In the genomic region with DNA sequence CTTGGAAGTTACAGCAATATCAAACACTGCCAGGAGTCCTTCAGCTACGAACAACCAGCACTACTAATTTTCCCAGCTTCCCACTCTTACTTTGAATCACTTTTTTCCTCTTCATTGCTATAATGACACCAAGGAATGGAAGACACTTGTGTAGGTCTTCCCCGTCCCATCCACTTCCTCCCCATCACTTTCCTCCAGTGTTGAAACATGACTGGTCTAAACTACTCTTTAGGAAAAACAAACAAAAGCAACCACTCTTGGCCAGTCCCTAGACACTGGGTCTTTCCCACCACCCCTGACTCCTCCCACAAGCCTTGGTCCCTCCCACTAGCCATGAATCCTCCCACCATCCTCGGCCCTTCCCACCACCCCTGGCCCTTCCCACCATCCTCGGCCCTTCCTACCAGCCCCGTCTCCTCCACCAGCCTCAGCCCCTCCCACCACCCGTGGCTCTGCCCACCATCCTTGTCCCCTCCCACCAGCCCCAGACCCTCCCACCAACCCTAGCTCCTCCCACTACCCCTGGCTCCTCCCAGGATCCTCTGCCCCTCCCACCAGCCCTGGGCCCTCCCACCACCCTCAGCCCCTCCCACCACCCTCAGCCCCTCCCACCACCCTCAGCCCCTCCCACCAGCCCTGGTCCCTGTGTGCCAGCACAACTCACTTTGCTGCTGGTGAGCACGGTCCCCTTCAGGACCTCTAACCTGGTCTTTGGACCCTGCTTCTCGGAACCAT, we compare ENCODE assay signal across 11 cellular contexts.
A peak's percentile ranks its signal among the peaks of the same experiment; 100 is the strongest.
DNase-seq lines count a peak whose midpoint lies in the region; ATAC-seq, FAIRE-seq and TF ChIP-seq lines count a peak whose summit lies in the region.
"Had no signal": no experiment of that assay in that cellular context is flagged by ENCODE, and none has a peak within 500 bp of the region (broad histone marks: within the 10 kb centered on the region; RNA-seq: fewer than 3 reads in every experiment).

No MANE protein-coding gene starts in this region.

- peaks cover 2% of the 10 kb centered on the region for H3K4me1 Mint-ChIP-seq in activated T-cell treated with anti-CD3 and anti-CD28 coated beads, Interleukin-2, amount 50 U/mL, for 4 hours (ENCODE audit: low read depth)
- H3K4me1 Mint-ChIP-seq in activated T-cell treated with anti-CD3 and anti-CD28 coated beads, Interleukin-2, amount 50 U/mL, for 24 hours (ENCODE audit: low read depth): peaks cover 3% of the 10 kb centered on the region
- H3K4me1 Mint-ChIP-seq in stimulated activated effector memory CD8-positive, alpha-beta T cell treated with anti-CD3 and anti-CD28 coated beads, Interleukin-12 subunit alpha, Interleukin-12 subunit beta, amount 100 ng/mL, for 72 hours: peaks cover 5% of the 10 kb centered on the region

- no peak overlapping the region for H3K27ac Mint-ChIP-seq in activated T-cell treated with anti-CD3 and anti-CD28 coated beads, Interleukin-2, amount 50 U/mL, for 24 hours
- no peak overlapping the region for H3K27ac Mint-ChIP-seq in stimulated activated effector memory CD8-positive, alpha-beta T cell treated with anti-CD3 and anti-CD28 coated beads, Interleukin-12 subunit alpha, Interleukin-12 subunit beta, amount 100 ng/mL, for 72 hours

- no peaks in the 10 kb centered on the region for H3K9me3 ChIP-seq in SJCRH30 (replicated peaks)
- H3K9me3 ChIP-seq: heart right ventricle, vagina had no signal

- H3K27me3 Mint-ChIP-seq in activated T-cell treated with anti-CD3 and anti-CD28 coated beads, Interleukin-2, amount 50 U/mL, for 4 hours (ENCODE audit: low read depth): peaks cover 22% of the 10 kb centered on the region
- peaks cover 28% of the 10 kb centered on the region for H3K27me3 Mint-ChIP-seq in activated T-cell treated with anti-CD3 and anti-CD28 coated beads, Interleukin-2, amount 50 U/mL, for 24 hours

- DNase-seq in activated T-cell treated with anti-CD3 and anti-CD28 coated beads, Interleukin-2, amount 50 U/mL, for 4 hours: no peak
- no peak for DNase-seq in activated T-cell treated with anti-CD3 and anti-CD28 coated beads, Interleukin-2, amount 50 U/mL, for 24 hours
- no peak for DNase-seq in bronchial epithelial cell (ENCODE audit: low read depth)
- peak in 1 of 2 donors; percentile 46 for DNase-seq in stimulated activated effector memory CD8-positive, alpha-beta T cell treated with anti-CD3 and anti-CD28 coated beads, Interleukin-12 subunit alpha, Interleukin-12 subunit beta, amount 100 ng/mL, for 72 hours (ENCODE audit: low spot score in 2 of 2)
- DNase-seq in SJCRH30: no peak
- DNase-seq in Ammon's horn (ENCODE audit: low spot score): no peak
- DNase-seq: heart right ventricle had no signal

- H3K36me3 Mint-ChIP-seq in activated T-cell treated with anti-CD3 and anti-CD28 coated beads, Interleukin-2, amount 50 U/mL, for 4 hours (ENCODE audit: insufficient read depth): no peaks in the 10 kb centered on the region
- no peaks in the 10 kb centered on the region for H3K36me3 Mint-ChIP-seq in activated T-cell treated with anti-CD3 and anti-CD28 coated beads, Interleukin-2, amount 50 U/mL, for 24 hours (ENCODE audit: low read depth)
- H3K36me3 Mint-ChIP-seq in stimulated activated effector memory CD8-positive, alpha-beta T cell treated with anti-CD3 and anti-CD28 coated beads, Interleukin-12 subunit alpha, Interleukin-12 subunit beta, amount 100 ng/mL, for 72 hours: no peaks in the 10 kb centered on the region

- H3K4me3 ChIP-seq in bronchial epithelial cell (ENCODE audit: low read depth, low read length) (no peak overlapping the region), SJCRH30 (no peak overlapping the region)
- H3K4me3 ChIP-seq: heart right ventricle, vagina had no signal

- FAIRE-seq in bronchial epithelial cell (lab: Jason Lieb, UNC): peak; percentile 80

- H3K36me3 ChIP-seq in bronchial epithelial cell (ENCODE audit: control insufficient read depth, insufficient read depth, low read length) (no peaks in the 10 kb centered on the region), SJCRH30 (no peaks in the 10 kb centered on the region)
- H3K36me3 ChIP-seq: heart right ventricle, vagina had no signal

- ATAC-seq in activated T-cell treated with anti-CD3 and anti-CD28 coated beads, Interleukin-2, amount 50 U/mL, for 4 hours: peak; percentile 56 to 65
- ATAC-seq in HG03039 (IDR thresholded peaks at IDR 0.05; ENCODE audit: unreplicated experiment) (peak; percentile 64), HG02678 (IDR thresholded peaks at IDR 0.05; ENCODE audit: unreplicated experiment) (no peak)
- peak; percentile 60 for ATAC-seq in stimulated activated effector memory CD8-positive, alpha-beta T cell treated with anti-CD3 and anti-CD28 coated beads, Interleukin-12 subunit alpha, Interleukin-12 subunit beta, amount 100 ng/mL, for 72 hours

- H3K4me3 Mint-ChIP-seq in activated T-cell treated with anti-CD3 and anti-CD28 coated beads, Interleukin-2, amount 50 U/mL, for 4 hours: no peak overlapping the region
- no peak overlapping the region for H3K4me3 Mint-ChIP-seq in activated T-cell treated with anti-CD3 and anti-CD28 coated beads, Interleukin-2, amount 50 U/mL, for 24 hours
- no peak overlapping the region for H3K4me3 Mint-ChIP-seq in stimulated activated effector memory CD8-positive, alpha-beta T cell treated with anti-CD3 and anti-CD28 coated beads, Interleukin-12 subunit alpha, Interleukin-12 subunit beta, amount 100 ng/mL, for 72 hours

- H3K27ac ChIP-seq in SJCRH30: no peak overlapping the region
- H3K27ac ChIP-seq: heart right ventricle, RWPE1, vagina had no signal

- no peaks in the 10 kb centered on the region for H3K27me3 ChIP-seq in bronchial epithelial cell (ENCODE audit: control insufficient read depth, insufficient read depth, low read length)
- no peaks in the 10 kb centered on the region for H3K27me3 ChIP-seq in SJCRH30
- H3K27me3 ChIP-seq: heart right ventricle, vagina had no signal

- no peaks in the 10 kb centered on the region for H3K9me3 Mint-ChIP-seq in activated T-cell treated with anti-CD3 and anti-CD28 coated beads, Interleukin-2, amount 50 U/mL, for 4 hours
- H3K9me3 Mint-ChIP-seq in activated T-cell treated with anti-CD3 and anti-CD28 coated beads, Interleukin-2, amount 50 U/mL, for 24 hours: no peaks in the 10 kb centered on the region
- H3K9me3 Mint-ChIP-seq in stimulated activated effector memory CD8-positive, alpha-beta T cell treated with anti-CD3 and anti-CD28 coated beads, Interleukin-12 subunit alpha, Interleukin-12 subunit beta, amount 100 ng/mL, for 72 hours: no peaks in the 10 kb centered on the region

- TF ChIP-seq CTCF in bronchial epithelial cell (IDR thresholded peaks at IDR 0.05; ENCODE audit: insufficient read depth, low read length, severe bottlenecking): no peak

- no peaks in the 10 kb centered on the region for H3K4me1 ChIP-seq in SJCRH30
